Comparison of ENCODE assay signal across 2 cellular contexts in genomic region chr12:124832856-124833255, GRCh38.
TF ChIP-seq lines count a peak whose summit lies in the region.

No MANE protein-coding gene starts in this region.

TF ChIP-seq in A549, 52 proteins besides CTCF, POLR2A, EP300 and RAD21:
- no peak for TF ChIP-seq BHLHE40 (IDR thresholded peaks at IDR 0.05; ENCODE audit: low read depth, low read length)
- no peak for TF ChIP-seq FOXS1 (CRISPR knock-in tag; IDR thresholded peaks at IDR 0.05)
- no peak for TF ChIP-seq ELK1 (IDR thresholded peaks at IDR 0.05; ENCODE audit: low read depth, low read length)
- no peak for TF ChIP-seq MAX (IDR thresholded peaks at IDR 0.05)
- TF ChIP-seq SREBF2 (IDR thresholded peaks at IDR 0.05) = no peak
- no peak for TF ChIP-seq BCL3 (IDR thresholded peaks at IDR 0.05)
- no peak for TF ChIP-seq E2F6 (IDR thresholded peaks at IDR 0.05; ENCODE audit: borderline replicate concordance, low read depth)
- TF ChIP-seq EHF (CRISPR knock-in tag; IDR thresholded peaks at IDR 0.05) = no peak
TF ChIP-seq in A549: peak in this region for 0.

TF ChIP-seq in HCT116, 20 proteins besides CTCF, POLR2A, EP300 and RAD21:
- TF ChIP-seq EZH2phosphoT487 (IDR thresholded peaks at IDR 0.05; ENCODE audit: borderline replicate concordance) (no peak), ZBTB33 (IDR thresholded peaks at IDR 0.05; ENCODE audit: extremely low read depth, insufficient replicate concordance, low read length) (no peak), CEBPB (IDR thresholded peaks at IDR 0.05; ENCODE audit: low read depth) (no peak), CBX3 (IDR thresholded peaks at IDR 0.05; ENCODE audit: low read depth) (no peak), MAX (IDR thresholded peaks at IDR 0.05) (no peak), EZH2 (IDR thresholded peaks at IDR 0.05) (no peak), ZFX (IDR thresholded peaks at IDR 0.05) (no peak), POLR2AphosphoS5 (IDR thresholded peaks at IDR 0.05; ENCODE audit: low read depth, low read length) (no peak), SP1 (IDR thresholded peaks at IDR 0.05; ENCODE audit: low read depth) (no peak), REST (IDR thresholded peaks at IDR 0.05; ENCODE audit: low read depth) (no peak), SRF (IDR thresholded peaks at IDR 0.05; ENCODE audit: low read depth) (no peak), EGR1 (IDR thresholded peaks at IDR 0.05; ENCODE audit: low read depth) (no peak), ZNF274 (IDR thresholded peaks at IDR 0.05; ENCODE audit: low read depth, low read length) (no peak), SIN3A (IDR thresholded peaks at IDR 0.05; ENCODE audit: low read depth) (no peak), JUND (IDR thresholded peaks at IDR 0.05) (no peak), ATF3 (IDR thresholded peaks at IDR 0.05) (no peak)
